ENCODE assay signal across 8 cellular contexts in the genomic region with DNA sequence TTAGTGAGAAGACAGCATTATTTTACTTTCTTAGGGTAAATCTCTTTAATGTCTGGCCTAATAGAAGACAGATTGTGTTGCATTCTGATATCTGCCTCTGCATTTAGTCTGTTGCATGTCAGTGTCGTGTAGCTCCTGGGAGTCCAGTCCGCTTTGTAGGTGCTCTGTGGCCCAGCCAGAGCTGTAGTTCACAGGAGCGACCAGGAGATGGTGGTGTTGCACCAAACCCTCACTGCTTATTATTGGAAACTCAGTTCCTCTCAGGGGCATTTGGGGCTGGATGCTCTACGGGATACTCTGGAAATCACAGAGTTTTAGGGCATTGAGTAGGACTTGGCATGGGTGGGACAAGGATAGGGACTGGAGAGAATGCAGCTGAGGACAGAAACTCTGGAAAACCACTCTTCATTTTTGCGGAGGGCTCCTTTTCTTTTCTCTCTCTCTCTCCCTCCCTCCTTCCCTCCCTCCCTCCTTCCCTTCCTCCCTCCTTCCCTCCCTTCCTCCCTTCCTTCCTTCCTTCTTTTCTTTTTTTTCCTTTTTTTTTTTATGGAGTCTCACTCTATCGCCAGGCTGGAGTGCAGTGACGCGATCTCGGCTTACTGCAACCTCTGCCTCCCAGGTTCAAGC.
DNase-seq lines count a peak whose midpoint lies in the region; ATAC-seq lines count a peak whose summit lies in the region.

No MANE protein-coding gene starts in this region.

- ATAC-seq in GM18867 (IDR thresholded peaks at IDR 0.05; ENCODE audit: unreplicated experiment) (peak; percentile 49), HG03342 (IDR thresholded peaks at IDR 0.05; ENCODE audit: unreplicated experiment) (no peak)

- DNase-seq in AG08396 (ENCODE audit: low spot score): peak; percentile 79
- DNase-seq in NCI-H2227 treated with DMSO at 0.1 percent for 48 hours (lab: John Stamatoyannopoulos, UW): peak; percentile 34
- DNase-seq in activated CD4-positive, CD25-positive, alpha-beta regulatory T cell treated with anti-CD3 and anti-CD28 coated beads, Interleukin-2, amount 50 U/mL, for 72 hours: peak; percentile 77
- peak; percentile 73 for DNase-seq in cerebellar cortex (ENCODE audit: low spot score)
- peak; percentile 90 for DNase-seq in left kidney (ENCODE audit: low read depth, low spot score)
- DNase-seq in stimulated activated CD4-positive, alpha-beta T cell treated with anti-CD3 and anti-CD28 coated beads, Interleukin-4, amount 100 ng/mL, for 48 hours (ENCODE audit: low read depth in 2 of 2): peak; percentile 58 to 71

Comparison
In these comparisons a context has a peak if more than half of its experiments do, and no peak if none do; other contexts are left out.
1. DNase-seq: peak in every context shown above with its lines; median percentile 90 in left kidney; 79 in AG08396; 77 in activated CD4-positive, CD25-positive, alpha-beta regulatory T cell treated with anti-CD3 and anti-CD28 coated beads, Interleukin-2, amount 50 U/mL, for 72 hours; 73 in cerebellar cortex; 64 in stimulated activated CD4-positive, alpha-beta T cell treated with anti-CD3 and anti-CD28 coated beads, Interleukin-4, amount 100 ng/mL, for 48 hours; 34 in NCI-H2227 treated with DMSO at 0.1 percent for 48 hours.